Comparison of ENCODE assay signal across 18 cellular contexts in genomic region chr14:89504084-89504483, GRCh38.
DNase-seq lines count a peak whose midpoint lies in the region; ATAC-seq, FAIRE-seq and TF ChIP-seq lines count a peak whose summit lies in the region.
"Had no signal": no experiment of that assay in that cellular context is flagged by ENCODE, and none has a peak within 500 bp of the region (broad histone marks: within the 10 kb centered on the region; RNA-seq: fewer than 3 reads in every experiment).

No MANE protein-coding gene starts in this region.

- no peak for TF ChIP-seq RAD21 in GM12878 (IDR thresholded peaks at IDR 0.05; ENCODE audit: insufficient read depth, low read depth, low read length)

- no peak for ATAC-seq in GM12878
- ATAC-seq in activated naive CD4-positive, alpha-beta T cell treated with anti-CD3 and anti-CD28 coated beads, Interleukin-2, amount 50 U/mL, for 72 hours: no peak
- ATAC-seq: HCT116 had no signal

- FAIRE-seq in GM12878 (lab: Jason Lieb, UNC): no peak
- FAIRE-seq: endothelial cell of umbilical vein, urothelium cell line had no signal

- H2AK5ac ChIP-seq in mesenchymal stem cell (ENCODE audit: low read length, severe bottlenecking): no peak overlapping the region

- RAD21 ChIA-PET in GM12878 (lab: Charles Lee; ENCODE audit: unreplicated experiment): no interaction called here

- H3K9me3 Mint-ChIP-seq in activated naive CD4-positive, alpha-beta T cell treated with anti-CD3 and anti-CD28 coated beads, Interleukin-2, amount 50 U/mL, for 72 hours: no peaks in the 10 kb centered on the region
- H3K9me3 Mint-ChIP-seq: activated B cell treated with CpG ODN at 0.5 μM for 24 hours had no signal

- H3K79me1 ChIP-seq in mesenchymal stem cell (replicated peaks; ENCODE audit: low read length, poor library complexity, severe bottlenecking): peaks cover 7% of the 10 kb centered on the region

- no peak overlapping the region for H2BK12ac ChIP-seq in mesenchymal stem cell (ENCODE audit: low read length in 2 of 2)

- H3K27ac Mint-ChIP-seq in activated naive CD4-positive, alpha-beta T cell treated with anti-CD3 and anti-CD28 coated beads, Interleukin-2, amount 50 U/mL, for 72 hours: no peak overlapping the region

- no peak overlapping the region for H4K91ac ChIP-seq in mesenchymal stem cell (ENCODE audit: low read length)

- H3K36me3 ChIP-seq in ACC112 (ENCODE audit: insufficient read depth, low read length) (no peaks in the 10 kb centered on the region), GM12878 (ENCODE audit: control insufficient read depth in 2 of 2, insufficient read depth in 2 of 2, low read length in 1 of 2) (0 out of 4 replicates have a peak, but pooled peaks cover 0 to 3% of the 10 kb centered on the region in 2 experiments), mesenchymal stem cell (ENCODE audit: control insufficient read depth in 1 of 2, insufficient read depth in 2 of 2, low read depth in 1 of 2, low read length in 2 of 2) (peaks cover 0 to 6% of the 10 kb centered on the region in 2 experiments), OCI-LY7 (ENCODE audit: insufficient read depth, low read length) (no peaks in the 10 kb centered on the region)
- H3K36me3 ChIP-seq: Peyer's patch had no signal

- H2AFZ ChIP-seq in ACC112 (ENCODE audit: low read length, unreplicated experiment): no peak overlapping the region
- no peak overlapping the region for H2AFZ ChIP-seq in GM12878 (ENCODE audit: control insufficient read depth, low read depth, low read length)
- H2AFZ ChIP-seq in mesenchymal stem cell (ENCODE audit: low read depth, low read length): no peak overlapping the region
- no peak overlapping the region for H2AFZ ChIP-seq in OCI-LY7 (ENCODE audit: low read length)

- DNase-seq in ELR (ENCODE audit: low read depth) (peak; percentile 13), GM12878 (ENCODE audit: low read depth, low spot score) (no peak), mesenchymal stem cell (no peak), OCI-LY7 (ENCODE audit: low spot score) (no peak), activated gamma-delta T cell treated with Interleukin-2 at 50 U/mL for 16 hours (no peak), amygdala (lab: John Stamatoyannopoulos, UW) (no peak)
- no peak for DNase-seq in activated naive CD4-positive, alpha-beta T cell treated with anti-CD3 and anti-CD28 coated beads, Interleukin-2, amount 50 U/mL, for 72 hours (ENCODE audit: low spot score in 2 of 2)
- DNase-seq: activated B cell treated with CpG ODN at 0.5 μM for 24 hours; activated T-cell treated with anti-CD3 and anti-CD28 coated beads for 4 hours; DMS153; heart left ventricle; stimulated activated CD4-positive, alpha-beta T cell treated with anti-CD3 and anti-CD28 coated beads, Interleukin-4, amount 100 ng/mL, for 4 hours had no signal

- no peaks in the 10 kb centered on the region for H4K20me1 ChIP-seq in GM12878 (ENCODE audit: control insufficient read depth, insufficient read depth)
- H4K20me1 ChIP-seq in OCI-LY7 (ENCODE audit: insufficient read depth, low read length): no peaks in the 10 kb centered on the region

- no peak overlapping the region for H2BK120ac ChIP-seq in mesenchymal stem cell (ENCODE audit: low read depth, low read length)

- SMC1A ChIA-PET in GM12878 (lab: Charles Lee; ENCODE audit: uncharacterized antibody, unreplicated experiment): interaction anchor here (0.8 to 2.8 kb wide), 4 partner anchors 10 to 138 kb away, joined by 3 to 11 read pairs (median 4); no protein-coding TSS in a partner anchor

- H2BK5ac ChIP-seq in mesenchymal stem cell (ENCODE audit: low read depth, low read length, poor library complexity, severe bottlenecking): no peak overlapping the region

- peak overlapping the region; percentile 44 for H3K27ac ChIP-seq in ACC112 (ENCODE audit: low read depth, low read length)
- no peak overlapping the region for H3K27ac ChIP-seq in GM12878 (ENCODE audit: control insufficient read depth, insufficient read depth)
- H3K27ac ChIP-seq in mesenchymal stem cell (ENCODE audit: low read length, poor library complexity, severe bottlenecking): no peak overlapping the region
- H3K27ac ChIP-seq in OCI-LY7 (ENCODE audit: low read depth, low read length, poor library complexity, severe bottlenecking): no peak overlapping the region
- H3K27ac ChIP-seq: KMS-11, Peyer's patch had no signal

- H3K9ac ChIP-seq in GM12878 (ENCODE audit: control insufficient read depth, insufficient read depth, low read length): no peak overlapping the region
- H3K9ac ChIP-seq in mesenchymal stem cell (ENCODE audit: low read length): peak overlapping the region; percentile 8
- H3K9ac ChIP-seq: KMS-11 had no signal

- BruUV-seq in GM12878 (replicated peaks; lab: Mats Ljungman, UMichigan) (no TSS peak), OCI-LY7 (replicated peaks; lab: Mats Ljungman, UMichigan) (no TSS peak)

- TF ChIP-seq CTCF in GM12878 (IDR thresholded peaks at IDR 0.05 in 2 of 3, conservative IDR thresholded peaks at IDR 0.05 in 1 of 3; ENCODE audit: control insufficient read depth in 2 of 3, extremely low read depth in 1 of 3, insufficient read depth in 1 of 3, low read depth in 3 of 3, low read length in 3 of 3): no peak
- TF ChIP-seq CTCF in OCI-LY7 (conservative IDR thresholded peaks at IDR 0.05; ENCODE audit: low read length): no peak

- no peaks in the 10 kb centered on the region for H3K9me2 ChIP-seq in OCI-LY7 (ENCODE audit: insufficient read depth, low read length)

- H3K4me1 ChIP-seq in ACC112 (ENCODE audit: control insufficient read depth, insufficient read depth, low read length, unreplicated experiment) (peaks cover 36% of the 10 kb centered on the region), GM12878 (ENCODE audit: control insufficient read depth, insufficient read depth, low read length) (peaks cover 37% of the 10 kb centered on the region), mesenchymal stem cell (ENCODE audit: control insufficient read depth, insufficient read depth, low read depth, low read length) (peaks cover 16% of the 10 kb centered on the region), OCI-LY7 (ENCODE audit: insufficient read depth, low read length, poor library complexity, severe bottlenecking) (peaks cover 3% of the 10 kb centered on the region)

- TF ChIP-seq POLR2A in GM12878 (IDR thresholded peaks at IDR 0.05; ENCODE audit: low read depth, low read length): no peak

- POLR2A ChIA-PET in GM12878 (lab: Charles Lee): no interaction called here
- POLR2A ChIA-PET in OCI-LY7 (lab: Charles Lee): interaction anchor here (0.5 to 1.7 kb wide), 2 partner anchors 10 to 201 kb away, joined by 3 to 11 read pairs; no protein-coding TSS in a partner anchor

- no peak overlapping the region for H3K4ac ChIP-seq in mesenchymal stem cell (ENCODE audit: low read depth in 1 of 2, low read length in 2 of 2)

- H3K4me2 ChIP-seq in GM12878 (ENCODE audit: control insufficient read depth, insufficient read depth) (no peak overlapping the region), mesenchymal stem cell (ENCODE audit: low read length, poor library complexity, severe bottlenecking) (no peak overlapping the region), OCI-LY7 (ENCODE audit: low read length) (no peak overlapping the region)
- H3K4me2 ChIP-seq: KMS-11 had no signal

- in situ Hi-C loops in GM12878 (cut with MboI): no loop called here

- intact Hi-C loops in GM12878 (cut with micrococcal nuclease; ENCODE audit: unreplicated experiment): no loop called here
- intact Hi-C loops in OCI-LY7 (cut with micrococcal nuclease; ENCODE audit: unreplicated experiment): no loop called here

- H3K79me2 ChIP-seq in ACC112 (ENCODE audit: control insufficient read depth, insufficient read depth, low read length, unreplicated experiment) (no peaks in the 10 kb centered on the region), GM12878 (ENCODE audit: control insufficient read depth, insufficient read depth, low read length) (no peaks in the 10 kb centered on the region), OCI-LY7 (ENCODE audit: insufficient read depth, low read depth, low read length) (no peaks in the 10 kb centered on the region)

- no peak overlapping the region for H3K23ac ChIP-seq in mesenchymal stem cell (ENCODE audit: low read length in 2 of 2)

- no peak overlapping the region for H4K8ac ChIP-seq in mesenchymal stem cell (ENCODE audit: low read length)

- CTCF ChIA-PET in GM12878 (lab: Yijun Ruan, JAX) (interaction anchor here (0.9 to 1.4 kb wide), 2 partner anchors 10 to 264 kb away, joined by 4 read pairs; no protein-coding TSS in a partner anchor), OCI-LY7 (lab: Charles Lee; ENCODE audit: unreplicated experiment) (no interaction called here)

- H3K27me3 ChIP-seq in ACC112 (ENCODE audit: insufficient read depth, low read length): no peaks in the 10 kb centered on the region
- no peaks in the 10 kb centered on the region for H3K27me3 ChIP-seq in GM12878 (replicated peaks in 1 of 2; ENCODE audit: control insufficient read depth in 2 of 2, insufficient read depth in 2 of 2, low read length in 1 of 2)
- no peaks in the 10 kb centered on the region for H3K27me3 ChIP-seq in mesenchymal stem cell (ENCODE audit: control insufficient read depth in 1 of 2, insufficient read depth in 1 of 2, low read length in 2 of 2)
- H3K27me3 ChIP-seq: heart left ventricle, Peyer's patch had no signal

- H2BK15ac ChIP-seq in mesenchymal stem cell (ENCODE audit: low read depth, poor library complexity, severe bottlenecking): no peak overlapping the region

- no peaks in the 10 kb centered on the region for H3K9me3 ChIP-seq in GM12878 (replicated peaks; ENCODE audit: control insufficient read depth, insufficient read depth, low read length)
- no peaks in the 10 kb centered on the region for H3K9me3 ChIP-seq in mesenchymal stem cell (ENCODE audit: control insufficient read depth, low read length)
- no peaks in the 10 kb centered on the region for H3K9me3 ChIP-seq in OCI-LY7 (ENCODE audit: low read length)
- H3K9me3 ChIP-seq: heart left ventricle, Peyer's patch had no signal

- WGBS in GM12878 (ENCODE audit: insufficient coverage, insufficient replicate concordance, low lambda C conversion rate, missing lambda C conversion rate): 57% methylated on average over 3 of the region's 3 CpGs
- WGBS in mesenchymal stem cell: 94% methylated on average over 3 of the region's 3 CpGs

- no peak overlapping the region for H3K14ac ChIP-seq in mesenchymal stem cell (ENCODE audit: low read length in 2 of 2)

- no peak overlapping the region for H3K18ac ChIP-seq in mesenchymal stem cell (ENCODE audit: low read depth in 1 of 2, low read length in 2 of 2)

- H3K36me3 Mint-ChIP-seq in activated naive CD4-positive, alpha-beta T cell treated with anti-CD3 and anti-CD28 coated beads, Interleukin-2, amount 50 U/mL, for 72 hours: no peaks in the 10 kb centered on the region

- no peak for TF ChIP-seq EP300 in GM12878 (IDR thresholded peaks at IDR 0.05; ENCODE audit: borderline replicate concordance in 1 of 2, control insufficient read depth in 1 of 2, low read depth in 2 of 2, low read length in 2 of 2)

- H3K4me3 ChIP-seq in ACC112 (ENCODE audit: low read depth, low read length) (no peak overlapping the region), GM12878 (no peak overlapping the region), mesenchymal stem cell (ENCODE audit: insufficient read depth in 1 of 2, low read depth in 1 of 2, low read length in 2 of 2) (peak overlapping the region in 1 of 2 experiments; percentile 18), OCI-LY7 (ENCODE audit: low read depth, low read length, poor library complexity, severe bottlenecking) (no peak overlapping the region)
- H3K4me3 ChIP-seq: heart left ventricle, Peyer's patch had no signal
